ENCODE assay signal across 17 cellular contexts in the genomic region with DNA sequence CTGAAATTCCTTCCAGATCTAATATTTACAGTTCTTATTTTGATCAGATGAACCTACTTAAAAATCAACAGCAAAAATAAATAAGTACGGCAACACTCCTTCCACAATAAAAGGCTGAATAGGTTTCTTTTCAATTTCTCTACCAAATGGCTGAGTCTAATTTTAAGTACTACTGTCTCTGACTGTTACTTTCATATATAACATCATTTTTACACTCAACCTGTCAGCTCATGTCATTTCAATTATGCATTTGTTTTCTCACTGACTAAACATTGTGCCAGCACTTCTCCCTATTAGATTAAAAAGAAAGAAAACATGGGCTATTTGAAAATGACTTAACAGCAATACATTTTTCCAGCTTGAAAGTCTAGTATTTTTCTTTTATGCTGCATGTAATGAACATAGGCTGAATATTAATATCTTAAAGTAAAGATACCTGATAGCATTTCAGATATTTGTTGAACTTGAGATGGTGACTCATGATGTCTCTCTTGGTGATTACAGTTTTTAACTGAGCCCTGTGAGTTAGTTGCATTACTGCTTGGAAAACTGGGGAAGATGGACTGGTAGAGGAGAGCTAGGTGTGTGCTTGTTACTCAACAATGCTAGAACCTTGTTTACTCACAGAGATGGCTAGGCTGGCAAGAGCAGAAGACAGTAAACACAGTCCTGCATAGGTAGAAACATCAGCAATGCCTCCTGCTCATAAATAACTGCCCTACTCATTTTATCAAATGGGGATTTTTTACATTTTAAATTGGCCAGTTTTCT.
DNase-seq lines count a peak whose midpoint lies in the region; ATAC-seq lines count a peak whose summit lies in the region.
"Had no signal": no experiment of that assay in that cellular context is flagged by ENCODE, and none has a peak within 500 bp of the region (broad histone marks: within the 10 kb centered on the region; RNA-seq: fewer than 3 reads in every experiment).

No MANE protein-coding gene starts in this region.

- DNase-seq in NCI-H2171 treated with DMSO at 0.1 percent for 48 hours (lab: John Stamatoyannopoulos, UW) (peak; percentile 41), NCI-H2171 (lab: John Stamatoyannopoulos, UW) (no peak), NCI-H69 (lab: John Stamatoyannopoulos, UW) (peak; percentile 45), left lobe of liver (ENCODE audit: low spot score) (no peak), HT-29 (ENCODE audit: low spot score) (no peak), cerebellar cortex (ENCODE audit: low spot score) (no peak), G401 (ENCODE audit: low spot score) (no peak)
- DNase-seq: activated CD4-positive, alpha-beta T cell treated with anti-CD3 and anti-CD28 coated beads, Interleukin-2, amount 10 ng/mL, durations not matched to agents 24 days and 14 days; endodermal cell; H9; left colon; natural killer cell; NCI-H524 treated with DMSO at 0.1 percent for 48 hours; right lobe of liver; stimulated activated CD8-positive, alpha-beta memory T cell treated with anti-CD3 and anti-CD28 coated beads, Interleukin-4, amount 100 ng/mL, for 48 hours had no signal

- ATAC-seq in HG02798 (IDR thresholded peaks at IDR 0.05; ENCODE audit: poor library complexity, unreplicated experiment) (peak; percentile 29), left lobe of liver (peak; percentile 46)
- ATAC-seq: A549, left colon, natural killer cell had no signal

- in situ Hi-C loops in G401 (cut with HindIII; ENCODE audit: low sequenced_read_pairs) = no loop called here

Comparison
In these comparisons a context has a peak if more than half of its experiments do, and no peak if none do; other contexts are left out.
1. DNase-seq: peak in NCI-H2171 treated with DMSO at 0.1 percent for 48 hours (single experiment) and NCI-H69 (single experiment); none in NCI-H2171 (single experiment), left lobe of liver (single experiment), HT-29 (single experiment), cerebellar cortex (single experiment) and G401 (single experiment).